In genomic region chr3:11140054-11140712, GRCh38 we compare ENCODE assay signal across 8 cellular contexts. TPM values are rescaled to one million over a fixed set of nuclear protein-coding genes. Genes with fewer than 3 reads are reported as not detected.
A peak's percentile ranks its signal among the peaks of the same experiment; 100 is the strongest.
DNase-seq lines count a peak whose midpoint lies in the region; ATAC-seq and TF ChIP-seq lines count a peak whose summit lies in the region.

No MANE protein-coding gene starts in this region.

- no peak overlapping the region; the same call in 1 of the 2 replicates for H2AFZ ChIP-seq in Loucy (ENCODE audit: low read length)

- H3K27me3 ChIP-seq in Loucy (ENCODE audit: insufficient read depth, low read length, poor library complexity, severe bottlenecking), result no peaks in the 10 kb centered on the region

- no peaks in the 10 kb centered on the region for H3K9me3 ChIP-seq in Loucy (ENCODE audit: insufficient read depth, low read depth, low read length)

- ATAC-seq in GM21737 (IDR thresholded peaks at IDR 0.05; ENCODE audit: unreplicated experiment), result peak; percentile 99

- no peak overlapping the region for H3K4me3 Mint-ChIP-seq in activated naive CD8-positive, alpha-beta T cell treated with anti-CD3 and anti-CD28 coated beads for 36 hours
- H3K4me3 Mint-ChIP-seq in osteocyte (ENCODE audit: unreplicated experiment), result peak overlapping the region; percentile 22

- H4K20me1 ChIP-seq in Loucy (ENCODE audit: insufficient read depth, low read length, poor library complexity, severe bottlenecking), result no peaks in the 10 kb centered on the region

- no peaks in the 10 kb centered on the region for H3K9me3 Mint-ChIP-seq in activated naive CD8-positive, alpha-beta T cell treated with anti-CD3 and anti-CD28 coated beads for 36 hours
- no peaks in the 10 kb centered on the region for H3K9me3 Mint-ChIP-seq in osteocyte (ENCODE audit: unreplicated experiment)

- peak overlapping the region; percentile 39 for H3K4me2 ChIP-seq in Loucy (ENCODE audit: low read depth, low read length, poor library complexity, severe bottlenecking)

- DNase-seq in NCI-H1417 (lab: John Stamatoyannopoulos, UW) (peak in 2 of 3 experiments; percentile 7 to 11), NCI-H1417 treated with DMSO at 0.1 percent for 48 hours (lab: John Stamatoyannopoulos, UW) (no peak), osteocyte (ENCODE audit: extremely low spot score, unreplicated experiment) (no peak), AG08395 (ENCODE audit: low spot score) (no peak), AG20443 (ENCODE audit: low spot score) (no peak)
- peak; percentile 51 for DNase-seq in activated naive CD8-positive, alpha-beta T cell treated with anti-CD3 and anti-CD28 coated beads for 36 hours

- H3K9ac ChIP-seq in Loucy (ENCODE audit: low read depth, low read length, poor library complexity, severe bottlenecking), result no peak overlapping the region

- no peaks in the 10 kb centered on the region for H3K9me2 ChIP-seq in Loucy (replicated peaks; ENCODE audit: low read depth, low read length)

- H3K27me3 Mint-ChIP-seq in activated naive CD8-positive, alpha-beta T cell treated with anti-CD3 and anti-CD28 coated beads for 36 hours, result peaks cover 20% of the 10 kb centered on the region
- H3K27me3 Mint-ChIP-seq in osteocyte (ENCODE audit: unreplicated experiment), result no peaks in the 10 kb centered on the region

- H3K36me3 Mint-ChIP-seq in activated naive CD8-positive, alpha-beta T cell treated with anti-CD3 and anti-CD28 coated beads for 36 hours, result no peaks in the 10 kb centered on the region
- no peaks in the 10 kb centered on the region for H3K36me3 Mint-ChIP-seq in osteocyte (ENCODE audit: unreplicated experiment)

- no peak overlapping the region for H3K27ac Mint-ChIP-seq in activated naive CD8-positive, alpha-beta T cell treated with anti-CD3 and anti-CD28 coated beads for 36 hours
- H3K27ac Mint-ChIP-seq in osteocyte (ENCODE audit: unreplicated experiment), result peak overlapping the region; percentile 89

- H3K4me1 Mint-ChIP-seq in activated naive CD8-positive, alpha-beta T cell treated with anti-CD3 and anti-CD28 coated beads for 36 hours, result peaks cover 12% of the 10 kb centered on the region
- H3K4me1 Mint-ChIP-seq in osteocyte (ENCODE audit: unreplicated experiment), result peaks cover 71% of the 10 kb centered on the region

- no peaks in the 10 kb centered on the region for H3F3A ChIP-seq in Loucy (ENCODE audit: low read depth)

- no peak overlapping the region for H3K4me3 ChIP-seq in Loucy (ENCODE audit: low read length, poor library complexity, severe bottlenecking)

- no peaks in the 10 kb centered on the region for H3K36me3 ChIP-seq in Loucy (ENCODE audit: insufficient read depth, low read length)

- peaks cover 12% of the 10 kb centered on the region for H3K4me1 ChIP-seq in Loucy (ENCODE audit: insufficient read depth, low read length, poor library complexity, severe bottlenecking)

- TF ChIP-seq CTCF in Loucy (conservative IDR thresholded peaks at IDR 0.05; ENCODE audit: low read length) (no peak), osteocyte (IDR thresholded peaks at IDR 0.05) (no peak)

- H3K79me2 ChIP-seq in Loucy (ENCODE audit: insufficient read depth, low read length), result no peaks in the 10 kb centered on the region

RNA-seq across cellular contexts. Expression of gene HRH1, which starts 14.1 kb away (rescaled TPM):
- total RNA-seq in activated naive CD8-positive, alpha-beta T cell treated with anti-CD3 and anti-CD28 coated beads for 36 hours, result under 1 TPM; 0.06 to 0.12 TPM
- 28.6 and 30.3 TPM in 2 replicates for total RNA-seq in osteocyte

Comparison
In these comparisons a context has a peak if more than half of its experiments do, and no peak if none do; other contexts are left out.
1. DNase-seq: peak in NCI-H1417 (2 of 3) and activated naive CD8-positive, alpha-beta T cell treated with anti-CD3 and anti-CD28 coated beads for 36 hours (single experiment); none in NCI-H1417 treated with DMSO at 0.1 percent for 48 hours (single experiment), osteocyte (single experiment), AG08395 (single experiment) and AG20443 (single experiment).
2. RNA of gene HRH1, which starts 14.1 kb away (total RNA-seq): 28.6 to 30.3 TPM in osteocyte; 0.06 to 0.12 TPM in activated naive CD8-positive, alpha-beta T cell treated with anti-CD3 and anti-CD28 coated beads for 36 hours; every median in the first group is over 10 times any median in the second.